22 cellular contexts compared by ENCODE assay signal in genomic region chr16:79703066-79703465, GRCh38.
DNase-seq lines count a peak whose midpoint lies in the region; ATAC-seq, FAIRE-seq and TF ChIP-seq lines count a peak whose summit lies in the region.
"Had no signal": no experiment of that assay in that cellular context is flagged by ENCODE, and none has a peak within 500 bp of the region (broad histone marks: within the 10 kb centered on the region; RNA-seq: fewer than 3 reads in every experiment).

No MANE protein-coding gene starts in this region.

- intact Hi-C loops in OCI-LY7 (cut with micrococcal nuclease; ENCODE audit: unreplicated experiment) = no loop called here

- H3K4me1 ChIP-seq in skeletal muscle satellite cell (ENCODE audit: control insufficient read depth, insufficient read depth, low read length) = peaks cover 27% of the 10 kb centered on the region
- no peaks in the 10 kb centered on the region for H3K4me1 ChIP-seq in OCI-LY7 (ENCODE audit: insufficient read depth, low read length, poor library complexity, severe bottlenecking)

- H3K4me2 ChIP-seq in skeletal muscle satellite cell (ENCODE audit: low read length) (peak overlapping the region; percentile 38), OCI-LY7 (ENCODE audit: low read length) (no peak overlapping the region)
- H3K4me2 ChIP-seq: BLaER1 had no signal

- H3K36me3 ChIP-seq in bronchial epithelial cell (ENCODE audit: control insufficient read depth, insufficient read depth, low read length) = no peaks in the 10 kb centered on the region
- no peaks in the 10 kb centered on the region for H3K36me3 ChIP-seq in skeletal muscle satellite cell (ENCODE audit: insufficient read depth, low read length)
- H3K36me3 ChIP-seq in OCI-LY7 (ENCODE audit: insufficient read depth, low read length) = no peaks in the 10 kb centered on the region
- H3K36me3 ChIP-seq: BLaER1 had no signal

- H3K27me3 ChIP-seq in bronchial epithelial cell (ENCODE audit: control insufficient read depth, insufficient read depth, low read length) (no peaks in the 10 kb centered on the region), skeletal muscle satellite cell (ENCODE audit: control insufficient read depth, insufficient read depth, low read length) (no peaks in the 10 kb centered on the region)
- H3K27me3 ChIP-seq: BLaER1 had no signal

- no TSS peak for BruUV-seq in OCI-LY7 (replicated peaks; lab: Mats Ljungman, UMichigan)

- no peak overlapping the region for H2AFZ ChIP-seq in OCI-LY7 (ENCODE audit: low read length)

- TF ChIP-seq CTCF in bronchial epithelial cell (IDR thresholded peaks at IDR 0.05; ENCODE audit: insufficient read depth, low read length, severe bottlenecking) (no peak), glutamatergic neuron (IDR thresholded peaks at IDR 0.05; ENCODE audit: partially characterized antibody, unreplicated experiment) (no peak), OCI-LY7 (conservative IDR thresholded peaks at IDR 0.05; ENCODE audit: low read length) (no peak)

- no peak overlapping the region for H3K27ac ChIP-seq in OCI-LY7 (ENCODE audit: low read depth, low read length, poor library complexity, severe bottlenecking)
- H3K27ac ChIP-seq: BLaER1 had no signal

- no peaks in the 10 kb centered on the region for H3K79me2 ChIP-seq in OCI-LY7 (ENCODE audit: insufficient read depth, low read depth, low read length)

- DNase-seq in EL = peak; percentile 3
- peak; percentile 56 for DNase-seq in bronchial epithelial cell (ENCODE audit: low read depth)
- peak; percentile 25 for DNase-seq in fibroblast of peridontal ligament (ENCODE audit: extremely low read depth)
- no peak for DNase-seq in glutamatergic neuron
- no peak for DNase-seq in OCI-LY7 (ENCODE audit: low spot score)
- DNase-seq: CD4-positive, alpha-beta memory T cell; DMS153; GOT3; Karpas-422; MM.1S; NCI-H1092; NCI-H2081; NCI-H446 treated with DMSO at 0.1 percent for 48 hours; NK-92 treated with Interleukin-12 subunit alpha and Interleukin-12 subunit beta, amount 100 ng/mL, for 24 hours; Right ventricle myocardium superior had no signal

- no peak overlapping the region for H3K27ac Mint-ChIP-seq in glutamatergic neuron (ENCODE audit: unreplicated experiment)
- H3K27ac Mint-ChIP-seq: IgD-negative memory B cell had no signal

- POLR2A ChIA-PET in OCI-LY7 (lab: Charles Lee) = interaction anchor here (0.8 kb wide), 1 partner anchor 11 kb away, joined by 3 read pairs; no protein-coding TSS in a partner anchor

- no peaks in the 10 kb centered on the region for H4K20me1 ChIP-seq in OCI-LY7 (ENCODE audit: insufficient read depth, low read length)
- H4K20me1 ChIP-seq: BLaER1 had no signal

- H3K9me3 Mint-ChIP-seq in glutamatergic neuron (ENCODE audit: unreplicated experiment) = no peaks in the 10 kb centered on the region

- no peaks in the 10 kb centered on the region for H3K36me3 Mint-ChIP-seq in glutamatergic neuron (ENCODE audit: unreplicated experiment)
- H3K36me3 Mint-ChIP-seq: CD4-positive, alpha-beta memory T cell; IgD-negative memory B cell had no signal

- CTCF ChIA-PET in OCI-LY7 (lab: Charles Lee; ENCODE audit: unreplicated experiment) = no interaction called here

- FAIRE-seq in bronchial epithelial cell (lab: Jason Lieb, UNC) = no peak
- FAIRE-seq: A204.1, GM12878, RCC 7860 had no signal

- H3K27me3 Mint-ChIP-seq in glutamatergic neuron (ENCODE audit: unreplicated experiment) = no peaks in the 10 kb centered on the region
- H3K27me3 Mint-ChIP-seq: CD4-positive, alpha-beta memory T cell had no signal

- H3K9ac ChIP-seq in skeletal muscle satellite cell (ENCODE audit: low read depth, low read length) = peak overlapping the region; percentile 23
- H3K9ac ChIP-seq: BLaER1 had no signal

- H3K9me2 ChIP-seq in OCI-LY7 (ENCODE audit: insufficient read depth, low read length) = no peaks in the 10 kb centered on the region

- H3K4me3 ChIP-seq in bronchial epithelial cell (ENCODE audit: low read depth, low read length) (no peak overlapping the region), skeletal muscle satellite cell (ENCODE audit: low read length) (peak overlapping the region; percentile 4), OCI-LY7 (ENCODE audit: low read depth, low read length, poor library complexity, severe bottlenecking) (no peak overlapping the region)
- H3K4me3 ChIP-seq: BLaER1, GM12878 had no signal

- H3K4me1 Mint-ChIP-seq in glutamatergic neuron (ENCODE audit: low read depth, unreplicated experiment) = no peaks in the 10 kb centered on the region
- H3K4me1 Mint-ChIP-seq: IgD-negative memory B cell had no signal

- H3K9me3 ChIP-seq in skeletal muscle satellite cell (replicated peaks; ENCODE audit: low read length) (no peaks in the 10 kb centered on the region), OCI-LY7 (ENCODE audit: low read length) (no peaks in the 10 kb centered on the region)
- H3K9me3 ChIP-seq: BLaER1 had no signal

- ATAC-seq in GM18909 (IDR thresholded peaks at IDR 0.05; ENCODE audit: poor library complexity, unreplicated experiment) = no peak
- ATAC-seq: GM12878 had no signal

- H3K4me3 Mint-ChIP-seq in glutamatergic neuron (ENCODE audit: unreplicated experiment) = no peak overlapping the region
- H3K4me3 Mint-ChIP-seq: CD4-positive, alpha-beta memory T cell; IgD-negative memory B cell had no signal

Comparison
In these comparisons a context has a peak if more than half of its experiments do, and no peak if none do; other contexts are left out.
1. DNase-seq: peak in EL (single experiment), bronchial epithelial cell (single experiment) and fibroblast of peridontal ligament (single experiment); none in glutamatergic neuron (single experiment) and OCI-LY7 (single experiment).